12 cellular contexts compared by ENCODE assay signal in the genomic region with DNA sequence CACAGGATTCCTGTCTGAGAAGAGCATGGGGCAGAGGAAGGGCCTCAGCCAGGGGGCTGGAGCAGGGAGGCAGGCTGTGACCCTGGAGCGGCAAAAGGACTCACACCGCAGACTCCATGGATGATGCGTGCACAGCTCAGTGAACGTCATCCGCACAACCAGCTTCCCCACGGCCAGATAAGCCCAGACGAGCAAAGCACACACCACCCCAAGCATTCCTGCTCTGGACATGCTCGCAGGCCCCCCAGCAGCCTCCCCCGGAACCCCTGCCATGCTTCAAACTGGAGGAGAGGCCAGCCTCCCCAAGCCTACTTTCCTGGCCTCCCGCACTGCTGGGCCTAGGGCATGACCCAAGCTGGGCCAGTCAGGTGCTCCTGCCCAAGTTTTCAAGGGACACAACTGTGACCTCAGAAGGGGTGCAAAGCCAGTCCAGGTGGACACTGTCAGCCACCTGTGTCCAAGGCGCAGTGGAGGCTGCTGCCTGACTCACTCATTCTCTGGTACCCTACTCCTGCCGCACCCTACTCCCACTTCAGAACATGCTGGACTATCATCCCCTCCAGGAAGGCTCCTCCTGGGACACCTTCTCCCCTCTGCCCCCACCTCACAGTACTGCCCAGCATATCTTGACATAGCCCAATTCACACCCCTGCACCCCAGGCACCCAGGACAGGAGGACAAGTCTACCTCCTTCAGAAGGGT. TPM values are rescaled to one million over a fixed set of nuclear protein-coding genes. Genes with fewer than 3 reads are reported as not detected.
DNase-seq lines count a peak whose midpoint lies in the region; ATAC-seq and TF ChIP-seq lines count a peak whose summit lies in the region.
"Had no signal": no experiment of that assay in that cellular context is flagged by ENCODE, and none has a peak within 500 bp of the region (broad histone marks: within the 10 kb centered on the region; RNA-seq: fewer than 3 reads in every experiment).

No MANE protein-coding gene starts in this region.

- H3K4me3 ChIP-seq in HUES6 (ENCODE audit: low read depth, low read length): no peak overlapping the region; the same call in 1 of the 2 replicates
- no peak overlapping the region for H3K4me3 ChIP-seq in colonic mucosa
- H3K4me3 ChIP-seq in lung: no peak overlapping the region

- H3K36me3 Mint-ChIP-seq in activated T-helper 17 cell treated with anti-CD3 and anti-CD28 coated beads, Interleukin-2, amount 50 U/mL, for 72 hours (ENCODE audit: low read depth): no peaks in the 10 kb centered on the region
- H3K36me3 Mint-ChIP-seq: activated naive CD4-positive, alpha-beta T cell treated with anti-CD3 and anti-CD28 coated beads, Interleukin-2, amount 50 U/mL, for 24 hours had no signal

- TF ChIP-seq CTCF in colonic mucosa (IDR thresholded peaks at IDR 0.05) (no peak), lung (IDR thresholded peaks at IDR 0.05; ENCODE audit: control extremely low read depth, extremely low read depth) (no peak)

- no peak overlapping the region for H3K27ac Mint-ChIP-seq in activated T-helper 17 cell treated with anti-CD3 and anti-CD28 coated beads, Interleukin-2, amount 50 U/mL, for 72 hours
- H3K27ac Mint-ChIP-seq: activated naive CD4-positive, alpha-beta T cell treated with anti-CD3 and anti-CD28 coated beads, Interleukin-2, amount 50 U/mL, for 24 hours had no signal

- H3K4me1 ChIP-seq in HUES6 (ENCODE audit: control insufficient read depth, insufficient read depth, low read length) (peaks cover 65% of the 10 kb centered on the region), colonic mucosa (peaks cover 44% of the 10 kb centered on the region), lung (ENCODE audit: control insufficient read depth in 2 of 2, insufficient read depth in 2 of 2, low read length in 2 of 2) (peaks cover 36 to 56% of the 10 kb centered on the region in 2 donors)

- intact Hi-C loops in colonic mucosa (cut with DNase I): no loop called here

- no peaks in the 10 kb centered on the region for H3K9me3 Mint-ChIP-seq in activated T-helper 17 cell treated with anti-CD3 and anti-CD28 coated beads, Interleukin-2, amount 50 U/mL, for 72 hours
- H3K9me3 Mint-ChIP-seq: activated naive CD4-positive, alpha-beta T cell treated with anti-CD3 and anti-CD28 coated beads, Interleukin-2, amount 50 U/mL, for 24 hours had no signal

- H3K27me3 ChIP-seq in HUES6 (ENCODE audit: control insufficient read depth, insufficient read depth, low read length) (no peaks in the 10 kb centered on the region), colonic mucosa (peaks cover 4% of the 10 kb centered on the region), lung (ENCODE audit: control insufficient read depth, insufficient read depth) (no peaks in the 10 kb centered on the region)

- no peak overlapping the region for H3K4me3 Mint-ChIP-seq in activated T-helper 17 cell treated with anti-CD3 and anti-CD28 coated beads, Interleukin-2, amount 50 U/mL, for 72 hours
- H3K4me3 Mint-ChIP-seq: activated naive CD4-positive, alpha-beta T cell treated with anti-CD3 and anti-CD28 coated beads, Interleukin-2, amount 50 U/mL, for 24 hours had no signal

- ATAC-seq in lung (ENCODE audit: insufficient read depth, low FRiP score): no peak
- ATAC-seq in activated T-helper 17 cell treated with anti-CD3 and anti-CD28 coated beads, Interleukin-2, amount 50 U/mL, for 72 hours (replicated peaks): no peak

- H3K4me1 Mint-ChIP-seq in activated T-helper 17 cell treated with anti-CD3 and anti-CD28 coated beads, Interleukin-2, amount 50 U/mL, for 72 hours: no peaks in the 10 kb centered on the region

- no peaks in the 10 kb centered on the region for H3K9me3 ChIP-seq in HUES6 (ENCODE audit: control insufficient read depth, insufficient read depth, low read depth, low read length)
- no peaks in the 10 kb centered on the region for H3K9me3 ChIP-seq in colonic mucosa
- H3K9me3 ChIP-seq in lung (ENCODE audit: control insufficient read depth in 2 of 2, insufficient read depth in 1 of 2, low read length in 1 of 2): peaks cover 0 to 1% of the 10 kb centered on the region in 2 donors
- H3K9me3 ChIP-seq: neutrophil had no signal

- DNase-seq in colonic mucosa (no peak), lung (ENCODE audit: low spot score) (no peak), substantia nigra (lab: John Stamatoyannopoulos, UW) (no peak), mucosa of gallbladder (ENCODE audit: low spot score) (no peak), NCI-H1092 (lab: John Stamatoyannopoulos, UW) (no peak)
- no peak for DNase-seq in stimulated activated CD8-positive, alpha-beta memory T cell treated with anti-CD3 and anti-CD28 coated beads, Interleukin-4, amount 100 ng/mL, for 48 hours
- DNase-seq: activated CD4-positive, CD25-positive, alpha-beta regulatory T cell treated with anti-CD3 and anti-CD28 coated beads, Interleukin-2, amount 50 U/mL, for 72 hours; NCI-H1417 had no signal

- H3K36me3 ChIP-seq in HUES6 (ENCODE audit: control insufficient read depth, insufficient read depth, low read length) (peaks cover 45% of the 10 kb centered on the region), colonic mucosa (peaks cover 7% of the 10 kb centered on the region), lung (ENCODE audit: control insufficient read depth in 2 of 2, insufficient read depth in 2 of 2, low read length in 2 of 2) (peaks cover 0 to 12% of the 10 kb centered on the region in 2 donors)
- H3K36me3 ChIP-seq: neutrophil had no signal

- H3K9ac ChIP-seq in HUES6 (ENCODE audit: low read length) (peak overlapping the region; percentile 82), colonic mucosa (ENCODE audit: low read depth in 2 of 2, low read length in 2 of 2) (peak overlapping the region in 1 of 2 donors; percentile 98)

- H3K27me3 Mint-ChIP-seq in activated T-helper 17 cell treated with anti-CD3 and anti-CD28 coated beads, Interleukin-2, amount 50 U/mL, for 72 hours: peaks cover 3% of the 10 kb centered on the region

- H3K27ac ChIP-seq in HUES6 (ENCODE audit: low read depth, low read length) (peak overlapping the region; percentile 95), colonic mucosa (peak overlapping the region; percentile 32), lung (ENCODE audit: low read depth in 1 of 2, low read length in 1 of 2) (peak overlapping the region; percentile 78 to 82), substantia nigra (ENCODE audit: low read depth, low read length, poor library complexity, severe bottlenecking) (peak overlapping the region; percentile 100)
- H3K27ac ChIP-seq: neutrophil had no signal

- WGBS in lung, 2 donors: 86 to 91% methylated on average over 12 of the region's 12 CpGs

RNA-seq across cellular contexts. Expression of a gene that starts 4.8 kb away (rescaled TPM):
- total RNA-seq in colonic mucosa: 100 to 1,000 TPM; 110 to 130 TPM
- total RNA-seq in lung: 10 to 100 TPM; 51.3 to 70.7 TPM
- polyA plus RNA-seq in lung: 10 to 100 TPM; 37.5 to 48.6 TPM
- total RNA-seq in activated T-helper 17 cell treated with anti-CD3 and anti-CD28 coated beads, Interleukin-2, amount 50 U/mL, for 72 hours: under 1 TPM in 1 of 2 donors, not detected in 1; 0.58 TPM
- 223 TPM for total RNA-seq in mucosa of gallbladder

RNA-seq across cellular contexts. Expression of a gene that starts 27.9 kb away (rescaled TPM):
- 10 to 100 TPM in 1 of 2 donors, not detected in 1; 19.1 TPM for total RNA-seq in colonic mucosa
- 1 to 10 TPM in 1 of 2 donors, not detected in 1; 6.5 TPM for total RNA-seq in lung
- polyA plus RNA-seq in lung: under 1 TPM; 0.33 to 0.97 TPM
- total RNA-seq in activated T-helper 17 cell treated with anti-CD3 and anti-CD28 coated beads, Interleukin-2, amount 50 U/mL, for 72 hours: not detected
- total RNA-seq in mucosa of gallbladder: 15.0 TPM

RNA-seq across cellular contexts. Expression of a gene that starts 39.7 kb away (rescaled TPM):
- total RNA-seq in colonic mucosa: 10 to 100 TPM in 1 of 2 donors, not detected in 1; 29.1 TPM
- 10 to 100 TPM in 1 of 2 donors, not detected in 1; 14.6 TPM for total RNA-seq in lung
- polyA plus RNA-seq in lung: 1 to 10 TPM in 1 of 2 donors, under 1 TPM in 1; 0.65 to 1.3 TPM
- total RNA-seq in activated T-helper 17 cell treated with anti-CD3 and anti-CD28 coated beads, Interleukin-2, amount 50 U/mL, for 72 hours: not detected
- 26.7 TPM for total RNA-seq in mucosa of gallbladder

Comparison
In these comparisons a context has a peak if more than half of its experiments do, and no peak if none do; other contexts are left out.
1. H3K27ac ChIP-seq: peak in every context shown above with its lines; median percentile 100 in substantia nigra; 95 in HUES6; 80 in lung; 32 in colonic mucosa.
2. RNA of a gene that starts 4.8 kb away (total RNA-seq): 223 TPM in mucosa of gallbladder (single experiment), 110 to 130 TPM in colonic mucosa and 51.3 to 70.7 TPM in lung; 0.58 TPM in activated T-helper 17 cell treated with anti-CD3 and anti-CD28 coated beads, Interleukin-2, amount 50 U/mL, for 72 hours; every median in the first group is over 10 times any median in the second.